Comparison of ENCODE assay signal across 11 cellular contexts in genomic region chr12:124755801-124756148, GRCh38.
DNase-seq lines count a peak whose midpoint lies in the region; ATAC-seq and TF ChIP-seq lines count a peak whose summit lies in the region.
"Had no signal": no experiment of that assay in that cellular context is flagged by ENCODE, and none has a peak within 500 bp of the region (broad histone marks: within the 10 kb centered on the region; RNA-seq: fewer than 3 reads in every experiment).

No MANE protein-coding gene starts in this region.

- no peaks in the 10 kb centered on the region for H3K79me2 ChIP-seq in mammary epithelial cell (ENCODE audit: insufficient read depth, low read length)

- H3K4me1 ChIP-seq in IMR-90 (ENCODE audit: control insufficient read depth, insufficient read depth, low read length) (peaks cover 12% of the 10 kb centered on the region; the same call in 1 of the 2 replicates), mammary epithelial cell (ENCODE audit: insufficient read depth, low read length) (peaks cover 15% of the 10 kb centered on the region), lower lobe of right lung (peaks cover 60% of the 10 kb centered on the region)

- H3K9me3 ChIP-seq in IMR-90 (ENCODE audit: control insufficient read depth, insufficient read depth, low read length) (peaks cover 16% of the 10 kb centered on the region), mammary epithelial cell (replicated peaks; ENCODE audit: insufficient read depth, low read length) (no peaks in the 10 kb centered on the region), lower lobe of right lung (no peaks in the 10 kb centered on the region)

- ATAC-seq in IMR-90 (ENCODE audit: low read depth) (no peak), lower lobe of right lung (no peak)

- H2BK20ac ChIP-seq in IMR-90 (ENCODE audit: low read depth, low read length) = no peak overlapping the region

- dilution Hi-C loops in IMR-90 (cut with HindIII; ENCODE audit: low sequenced_read_pairs, unreplicated experiment) = no loop called here
- dilution Hi-C loops in mammary epithelial cell (cut with HindIII; ENCODE audit: low sequenced_read_pairs) = loop anchor here (10.0 kb wide), 3 partner anchors 111 to 481 kb away; no protein-coding TSS in a partner anchor

- H2AK5ac ChIP-seq in IMR-90 (ENCODE audit: low read depth, low read length) = peak overlapping the region; percentile 76; the same call in 1 of the 2 replicates

- peak overlapping the region; percentile 70 for H3K4ac ChIP-seq in IMR-90 (ENCODE audit: low read depth, low read length)

- CTCF ChIA-PET in IMR-90 (lab: Yijun Ruan, JAX) = no interaction called here
- CTCF ChIA-PET in mammary epithelial cell (lab: Charles Lee; ENCODE audit: low non-redundant PET) = no interaction called here

- in situ Hi-C loops in IMR-90 (cut with MboI; ENCODE audit: low sequenced_read_pairs) (no loop called here), mammary epithelial cell (cut with MboI; ENCODE audit: low sequenced_read_pairs in 2 of 2) (loop anchor here in 1 of 2 donors (25.0 kb wide), 1 partner anchor 343 kb away; no protein-coding TSS in a partner anchor)

- H4K8ac ChIP-seq in IMR-90 (ENCODE audit: low read depth in 2 of 2, low read length in 2 of 2) = peak overlapping the region; percentile 54 to 76; a peak in 3 of 4 replicates

- H2AK9ac ChIP-seq in IMR-90 (replicated peaks; ENCODE audit: low read depth, low read length, poor library complexity) = peak overlapping the region; percentile 52

- no peak overlapping the region for H3K56ac ChIP-seq in IMR-90 (ENCODE audit: extremely low read depth, insufficient read depth, low read length)

- H2BK15ac ChIP-seq in IMR-90 (ENCODE audit: low read depth, low read length) = peak overlapping the region; percentile 62; the same call in 2 of the 3 replicates

- no peak for DNase-seq in IMR-90
- DNase-seq in mammary epithelial cell = no peak
- DNase-seq in lower lobe of right lung = no peak
- DNase-seq in DMS79 (lab: John Stamatoyannopoulos, UW) = no peak
- no peak for DNase-seq in lower leg skin (ENCODE audit: low spot score in 2 of 2)
- DNase-seq in hippocampal formation (lab: John Stamatoyannopoulos, UW) = no peak
- DNase-seq: activated T-cell treated with anti-CD3 and anti-CD28 coated beads, Interleukin-2, amount 50 U/mL, for 1 hour; Calu3 had no signal

- peaks cover 7% of the 10 kb centered on the region; the same call in 1 of the 2 replicates for H3K27me3 ChIP-seq in IMR-90 (ENCODE audit: control insufficient read depth, insufficient read depth, low read length)
- no peaks in the 10 kb centered on the region for H3K27me3 ChIP-seq in mammary epithelial cell (ENCODE audit: insufficient read depth, low read length)
- no peaks in the 10 kb centered on the region for H3K27me3 ChIP-seq in lower lobe of right lung (ENCODE audit: low read depth)

- POLR2A ChIA-PET in IMR-90 (lab: Charles Lee; ENCODE audit: unreplicated experiment) = no interaction called here

- peak overlapping the region; percentile 59 for H2BK120ac ChIP-seq in IMR-90 (ENCODE audit: low read depth, low read length)

- TF ChIP-seq RAD21 in IMR-90 (IDR thresholded peaks at IDR 0.05; ENCODE audit: low read length) = no peak

- intact Hi-C loops in IMR-90 (cut with micrococcal nuclease) (no loop called here), mammary epithelial cell (cut with micrococcal nuclease) (no loop called here), lower lobe of right lung (cut with DNase I) (no loop called here), lower leg skin (cut with DNase I; ENCODE audit: low total_unique reads) (no loop called here)

- no peaks in the 10 kb centered on the region for H3K79me1 ChIP-seq in IMR-90 (ENCODE audit: low read depth in 1 of 2, low read length in 2 of 2)

- 96% methylated on average over 5 of the region's 8 CpGs; no CpG with 5 or more reads in 1 of the 2 experiments for WGBS in IMR-90 (ENCODE audit: extremely low coverage in 2 of 2, insufficient read length in 1 of 2), 2 experiments
- WGBS in mammary epithelial cell (ENCODE audit: low coverage, missing lambda C conversion rate) = 76% methylated on average over 8 of the region's 8 CpGs
- WGBS in lower leg skin, 2 donors = 80 to 82% methylated on average over 8 of the region's 8 CpGs

- H3K4me3 ChIP-seq in IMR-90 (ENCODE audit: insufficient read depth, low read depth, low read length) = no peak overlapping the region
- no peak overlapping the region for H3K4me3 ChIP-seq in mammary epithelial cell (replicated peaks in 1 of 3; ENCODE audit: insufficient read depth in 1 of 3, low read depth in 2 of 3, low read length in 3 of 3)
- no peak overlapping the region for H3K4me3 ChIP-seq in lower lobe of right lung
- H3K4me3 ChIP-seq in lower leg skin (ENCODE audit: low read depth, poor library complexity, severe bottlenecking) = no peak overlapping the region
- H3K4me3 ChIP-seq: GM12878 had no signal

- no peak overlapping the region for H3K23ac ChIP-seq in IMR-90 (ENCODE audit: low read depth, low read length)

- H3K4me2 ChIP-seq in IMR-90 (ENCODE audit: low read depth, low read length) (no peak overlapping the region), mammary epithelial cell (ENCODE audit: insufficient read depth, low read depth, low read length) (peak overlapping the region; percentile 48)
- H3K4me2 ChIP-seq: KMS-11 had no signal

- BruUV-seq in IMR-90 (replicated peaks; lab: Mats Ljungman, UMichigan) (no TSS peak), mammary epithelial cell (replicated peaks; lab: Mats Ljungman, UMichigan) (no TSS peak)

- H4K20me1 ChIP-seq in IMR-90 (ENCODE audit: insufficient read depth, low read length) (no peaks in the 10 kb centered on the region), mammary epithelial cell (ENCODE audit: insufficient read depth, low read length) (no peaks in the 10 kb centered on the region)

- H3K36me3 ChIP-seq in IMR-90 (ENCODE audit: control insufficient read depth, insufficient read depth, low read length) (no peaks in the 10 kb centered on the region), mammary epithelial cell (ENCODE audit: insufficient read depth, low read length) (no peaks in the 10 kb centered on the region), lower lobe of right lung (no peaks in the 10 kb centered on the region)

- TF ChIP-seq POLR2A in IMR-90 (IDR thresholded peaks at IDR 0.05; ENCODE audit: low read depth, low read length) (no peak), lower leg skin (IDR thresholded peaks at IDR 0.05) (no peak)

- H3K9ac ChIP-seq in IMR-90 (ENCODE audit: low read depth, low read length) (no peak overlapping the region; the same call in 1 of the 2 replicates), mammary epithelial cell (ENCODE audit: insufficient read depth, low read length) (no peak overlapping the region)
- H3K9ac ChIP-seq: KMS-11 had no signal

- H3K14ac ChIP-seq in IMR-90 (replicated peaks; ENCODE audit: low read depth, low read length) = peak overlapping the region; percentile 72; the same call in 1 of the 2 replicates

- no peaks in the 10 kb centered on the region; the same call in 1 of the 2 replicates for H3K9me1 ChIP-seq in IMR-90 (ENCODE audit: insufficient read depth, low read length)

- peak overlapping the region; percentile 37 for H3K18ac ChIP-seq in IMR-90 (ENCODE audit: low read depth, low read length)

- H2AFZ ChIP-seq in IMR-90 (replicated peaks; ENCODE audit: low read length, poor library complexity) (peak overlapping the region; percentile 83), mammary epithelial cell (ENCODE audit: low read depth, low read length) (peak overlapping the region; percentile 60)

- H3K27ac ChIP-seq in IMR-90 (ENCODE audit: insufficient read depth, low read length) (peak overlapping the region; percentile 36; the same call in 1 of the 2 replicates), mammary epithelial cell (ENCODE audit: insufficient read depth, low read depth, low read length) (no peak overlapping the region), lower lobe of right lung (peak overlapping the region; percentile 86), temporal lobe (ENCODE audit: low read depth, low read length) (peak overlapping the region; percentile 94)
- H3K27ac ChIP-seq: KMS-11 had no signal

- H4K5ac ChIP-seq in IMR-90 (ENCODE audit: low read depth, low read length) = peak overlapping the region; percentile 2; the same call in 1 of the 2 replicates

- no peak for TF ChIP-seq CTCF in IMR-90 (conservative IDR thresholded peaks at IDR 0.05; ENCODE audit: low read depth, low read length)
- no peak for TF ChIP-seq CTCF in mammary epithelial cell (conservative IDR thresholded peaks at IDR 0.05 in 1 of 2, IDR thresholded peaks at IDR 0.05 in 1 of 2; ENCODE audit: extremely low read depth in 1 of 2, insufficient read depth in 1 of 2, low read depth in 1 of 2, low read length in 2 of 2)
- no peak for TF ChIP-seq CTCF in lower lobe of right lung (IDR thresholded peaks at IDR 0.05)
- TF ChIP-seq CTCF in lower leg skin (IDR thresholded peaks at IDR 0.05) = no peak

- H2BK5ac ChIP-seq in IMR-90 (ENCODE audit: low read depth, low read length, poor library complexity, severe bottlenecking) = no peak overlapping the region

- H4K91ac ChIP-seq in IMR-90 (ENCODE audit: insufficient read depth, low read depth, low read length) = peak overlapping the region; percentile 57; the same call in 1 of the 2 replicates

TF ChIP-seq in IMR-90, 13 proteins besides CTCF, POLR2A, EP300 and RAD21:
- TF ChIP-seq CHD1 (IDR thresholded peaks at IDR 0.05; ENCODE audit: low read depth, low read length) (no peak), CEBPB (IDR thresholded peaks at IDR 0.05; ENCODE audit: low read depth, low read length) (no peak), MAZ (IDR thresholded peaks at IDR 0.05; ENCODE audit: borderline replicate concordance, low read depth, low read length) (0 out of 2 replicates have a peak, but pooled peaks have one; percentile 5), BHLHE40 (IDR thresholded peaks at IDR 0.05; ENCODE audit: low read depth, low read length) (no peak), MXI1 (IDR thresholded peaks at IDR 0.05; ENCODE audit: borderline replicate concordance, low read depth, low read length) (no peak), RCOR1 (IDR thresholded peaks at IDR 0.05; ENCODE audit: insufficient replicate concordance, low read length) (no peak)
- TF ChIP-seq, protein P1, sequence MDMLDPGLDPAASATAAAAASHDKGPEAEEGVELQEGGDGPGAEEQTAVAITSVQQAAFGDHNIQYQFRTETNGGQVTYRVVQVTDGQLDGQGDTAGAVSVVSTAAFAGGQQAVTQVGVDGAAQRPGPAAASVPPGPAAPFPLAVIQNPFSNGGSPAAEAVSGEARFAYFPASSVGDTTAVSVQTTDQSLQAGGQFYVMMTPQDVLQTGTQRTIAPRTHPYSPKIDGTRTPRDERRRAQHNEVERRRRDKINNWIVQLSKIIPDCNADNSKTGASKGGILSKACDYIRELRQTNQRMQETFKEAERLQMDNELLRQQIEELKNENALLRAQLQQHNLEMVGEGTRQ (IDR thresholded peaks at IDR 0.05; ENCODE audit: low read depth, low read length) = no peak
